In genomic region chr11:65013692-65014145, GRCh38 we compare ENCODE assay signal across 8 cellular contexts. TPM values are rescaled to one million over a fixed set of nuclear protein-coding genes. Genes with fewer than 3 reads are reported as not detected.
DNase-seq lines count a peak whose midpoint lies in the region; ATAC-seq and TF ChIP-seq lines count a peak whose summit lies in the region.

No MANE protein-coding gene starts in this region.

- H3K4me2 ChIP-seq in DND-41 (ENCODE audit: insufficient read depth, low read length): peak overlapping the region; percentile 81

- no peaks in the 10 kb centered on the region for H3K9me3 ChIP-seq in DND-41 (ENCODE audit: insufficient read depth, low read length, severe bottlenecking)
- no peaks in the 10 kb centered on the region for H3K9me3 ChIP-seq in HUES64 (ENCODE audit: insufficient read depth, low read depth, low read length)
- no peaks in the 10 kb centered on the region for H3K9me3 ChIP-seq in tibial artery

- ATAC-seq in DND-41 (ENCODE audit: insufficient read depth, low read depth) (peak; percentile 86), GM21528 (IDR thresholded peaks at IDR 0.05; ENCODE audit: low FRiP score, unreplicated experiment) (peak; percentile 77), omental fat pad (ENCODE audit: low FRiP score) (peak; percentile 91)

- no peaks in the 10 kb centered on the region for H3K27me3 ChIP-seq in DND-41 (ENCODE audit: insufficient read depth, low read length, poor library complexity)
- no peaks in the 10 kb centered on the region for H3K27me3 ChIP-seq in HUES64 (ENCODE audit: insufficient read depth, low read length)
- H3K27me3 ChIP-seq in tibial artery: no peaks in the 10 kb centered on the region

- under 1% methylated on average over 37 of the region's 37 CpGs for WGBS in HUES64

- H3K36me3 ChIP-seq in DND-41 (ENCODE audit: insufficient read depth, low read length) (peaks cover 23% of the 10 kb centered on the region), HUES64 (ENCODE audit: insufficient read depth, low read length) (peaks cover 13% of the 10 kb centered on the region), tibial artery (peaks cover 6 to 14% (median 9%) of the 10 kb centered on the region in 3 donors)

- H3K4me3 ChIP-seq in DND-41 (ENCODE audit: low read depth in 1 of 2, low read length in 2 of 2) (peak overlapping the region; percentile 77 to 85; a peak in 3 of 4 replicates), HUES64 (ENCODE audit: low read length) (peak overlapping the region; percentile 77), tibial artery (peak overlapping the region; percentile 68 to 70)

- intact Hi-C loops in tibial artery (cut with DNase I; ENCODE audit: low total_unique reads): loop anchor here (5.0 kb wide), 2 partner anchors 104 to 161 kb away; partner anchors contain the start of gene ZNHIT2

- DNase-seq in DND-41 (peak; percentile 94), RPMI7951 (ENCODE audit: low read depth) (peak; percentile 87), glomerular visceral epithelial cell (ENCODE audit: extremely low spot score) (peak; percentile 87), omental fat pad (ENCODE audit: low spot score) (peak; percentile 55), tibial artery (peak; percentile 89 to 95)
- peak; percentile 89 for DNase-seq in activated naive CD4-positive, alpha-beta T cell treated with anti-CD3 and anti-CD28 coated beads, Interleukin-2, amount 50 U/mL, for 16 hours

- H3K4me1 ChIP-seq in DND-41 (ENCODE audit: insufficient read depth, low read length): peaks cover 31% of the 10 kb centered on the region
- H3K4me1 ChIP-seq in HUES64 (ENCODE audit: insufficient read depth, low read length): peaks cover 4% of the 10 kb centered on the region; the same call in 1 of the 2 replicates
- peaks cover 6 to 23% (median 19%) of the 10 kb centered on the region in 4 donors for H3K4me1 ChIP-seq in tibial artery

- H2AFZ ChIP-seq in DND-41 (ENCODE audit: low read depth, low read length): peak overlapping the region; percentile 93

- H3K9ac ChIP-seq in DND-41 (ENCODE audit: low read depth, low read length): peak overlapping the region; percentile 92
- peak overlapping the region; percentile 83 for H3K9ac ChIP-seq in HUES64 (ENCODE audit: low read depth, low read length)

- H3K27ac ChIP-seq in DND-41 (ENCODE audit: low read length): peak overlapping the region; percentile 98
- peak overlapping the region; percentile 97 for H3K27ac ChIP-seq in HUES64 (ENCODE audit: low read depth, low read length)
- H3K27ac ChIP-seq in tibial artery: peak overlapping the region; percentile 94 to 95

- peaks cover 14% of the 10 kb centered on the region for H4K20me1 ChIP-seq in DND-41 (ENCODE audit: insufficient read depth, low read length)

- peaks cover 38% of the 10 kb centered on the region for H3K79me2 ChIP-seq in DND-41 (ENCODE audit: insufficient read depth, low read length)

- TF ChIP-seq CTCF in DND-41 (IDR thresholded peaks at IDR 0.05; ENCODE audit: borderline replicate concordance, extremely low read depth, low read length, poor library complexity, severe bottlenecking): peak; percentile 36
- peak in 2 of 3 donors; percentile 16 to 54 for TF ChIP-seq CTCF in omental fat pad (IDR thresholded peaks at IDR 0.05)
- TF ChIP-seq CTCF in tibial artery (IDR thresholded peaks at IDR 0.05): peak in 1 of 2 experiments; percentile 89

RNA-seq across cellular contexts. Expression of gene ARL2, which starts 0.2 kb away (rescaled TPM):
- polyA plus RNA-seq in HUES64 (2013, experiment 1 of 2): 156 TPM
- polyA plus RNA-seq in HUES64 (2013, experiment 2 of 2): 189 TPM
- 166 and 176 TPM in 2 replicates for total RNA-seq in RPMI7951 (2014; rRNA removed; shearing (Covaris generic))
- total RNA-seq in omental fat pad: 100 to 1,000 TPM in 3 of 4 donors, 10 to 100 TPM in 1; 95.1 to 199 (median 160) TPM

RNA-seq across cellular contexts. Expression of gene SNX15, which starts 13.5 kb away (rescaled TPM):
- polyA plus RNA-seq in HUES64 (2013, experiment 1 of 2): 15.4 TPM
- polyA plus RNA-seq in HUES64 (2013, experiment 2 of 2): 14.0 TPM
- 25.8 and 27.0 TPM in 2 replicates for total RNA-seq in RPMI7951 (2014; rRNA removed; shearing (Covaris generic))
- total RNA-seq in omental fat pad: 10 to 100 TPM; 14.7 to 28.5 (median 20.0) TPM

RNA-seq across cellular contexts. Expression of gene BATF2, which starts 16.9 kb away (rescaled TPM):
- 0.60 TPM for polyA plus RNA-seq in HUES64 (2013, experiment 1 of 2)
- 0.89 TPM for polyA plus RNA-seq in HUES64 (2013, experiment 2 of 2)
- 0.59 and 0.84 TPM in 2 replicates for total RNA-seq in RPMI7951 (2014; rRNA removed; shearing (Covaris generic))
- total RNA-seq in omental fat pad: 1 to 10 TPM in 2 of 4 donors, under 1 TPM in 2; 0.46 to 6.0 (median 1.2) TPM

RNA-seq across cellular contexts. Expression of gene SAC3D1, which starts 27.3 kb away (rescaled TPM):
- 16.9 TPM for polyA plus RNA-seq in HUES64 (2013, experiment 1 of 2)
- polyA plus RNA-seq in HUES64 (2013, experiment 2 of 2): 16.3 TPM
- 18.9 and 21.0 TPM in 2 replicates for total RNA-seq in RPMI7951 (2014; rRNA removed; shearing (Covaris generic))
- 10 to 100 TPM in 2 of 4 donors, 1 to 10 TPM in 2; 4.8 to 11.8 (median 10.1) TPM for total RNA-seq in omental fat pad

RNA-seq across cellular contexts. Expression of gene MAJIN, which starts 41.8 kb away (rescaled TPM):
- not detected for polyA plus RNA-seq in HUES64 (2013, experiment 1 of 2)
- not detected for polyA plus RNA-seq in HUES64 (2013, experiment 2 of 2)
- total RNA-seq in RPMI7951 (2014; rRNA removed; shearing (Covaris generic)): not detected in 2 replicates
- not detected for total RNA-seq in omental fat pad

Comparison
In these comparisons a context has a peak if more than half of its experiments do, and no peak if none do; other contexts are left out.
1. Peak in every context shown above with its lines: DNase-seq, ATAC-seq, H3K4me3 ChIP-seq and H3K27ac ChIP-seq.